In genomic region chr6:144053601-144054000, GRCh38 we compare ENCODE assay signal across 1 cellular context.
TF ChIP-seq lines count a peak whose summit lies in the region.

No MANE protein-coding gene starts in this region.

TF ChIP-seq in endothelial cell of umbilical vein, 7 proteins besides CTCF, POLR2A, EP300 and RAD21 (continued from another document):
- TF ChIP-seq GATA2 (IDR thresholded peaks at IDR 0.05; ENCODE audit: insufficient read depth, insufficient read length, low read depth, low read length), result peak; percentile 21
